14 cellular contexts compared by ENCODE assay signal in genomic region chr22:45450931-45451651, GRCh38. TPM values are rescaled to one million over a fixed set of nuclear protein-coding genes. Genes with fewer than 3 reads are reported as not detected.
DNase-seq lines count a peak whose midpoint lies in the region; ATAC-seq, FAIRE-seq and TF ChIP-seq lines count a peak whose summit lies in the region.
"Had no signal": no experiment of that assay in that cellular context is flagged by ENCODE, and none has a peak within 500 bp of the region (broad histone marks: within the 10 kb centered on the region; RNA-seq: fewer than 3 reads in every experiment).

No MANE protein-coding gene starts in this region.

- H3K27me3 Mint-ChIP-seq in activated CD4-positive, alpha-beta T cell treated with anti-CD3 and anti-CD28 coated beads for 36 hours: no peaks in the 10 kb centered on the region
- H3K27me3 Mint-ChIP-seq: stimulated activated naive CD8-positive, alpha-beta T cell treated with anti-CD3 and anti-CD28 coated beads, Interleukin-15, Interleukin-2, amounts not matched to agents 100 ng/mL and 50 ng/mL, for 24 hours had no signal

- ATAC-seq in lower lobe of right lung: peak; percentile 48 to 67
- ATAC-seq in activated CD4-positive, alpha-beta T cell treated with anti-CD3 and anti-CD28 coated beads for 36 hours: no peak
- ATAC-seq in GM21360 (IDR thresholded peaks at IDR 0.05; ENCODE audit: unreplicated experiment): no peak

- no peaks in the 10 kb centered on the region for H3K9me3 ChIP-seq in lower lobe of right lung
- H3K9me3 ChIP-seq in thyroid gland: no peaks in the 10 kb centered on the region

- H3K4me1 Mint-ChIP-seq in activated CD4-positive, alpha-beta T cell treated with anti-CD3 and anti-CD28 coated beads for 36 hours: no peaks in the 10 kb centered on the region

- H3K4me3 ChIP-seq in lower lobe of right lung (no peak overlapping the region), thyroid gland (replicated peaks in 1 of 3) (no peak overlapping the region)

- no peak for TF ChIP-seq POLR2A in thyroid gland (IDR thresholded peaks at IDR 0.05)

- no peaks in the 10 kb centered on the region for H3K36me3 Mint-ChIP-seq in activated CD4-positive, alpha-beta T cell treated with anti-CD3 and anti-CD28 coated beads for 36 hours (ENCODE audit: low read depth)

- H3K9me3 Mint-ChIP-seq in activated CD4-positive, alpha-beta T cell treated with anti-CD3 and anti-CD28 coated beads for 36 hours (ENCODE audit: low read depth): no peaks in the 10 kb centered on the region
- H3K9me3 Mint-ChIP-seq: stimulated activated naive CD8-positive, alpha-beta T cell treated with anti-CD3 and anti-CD28 coated beads, Interleukin-15, Interleukin-2, amounts not matched to agents 100 ng/mL and 50 ng/mL, for 24 hours had no signal

- CTCF ChIA-PET in activated CD4-positive, alpha-beta T cell treated with anti-CD3 and anti-CD28 coated beads for 36 hours (lab: Charles Lee): interaction anchor here (0.5 kb wide), 1 partner anchor 582 kb away, joined by 3 read pairs; no protein-coding TSS in a partner anchor

- H3K27ac ChIP-seq in lower lobe of right lung (peak overlapping the region; percentile 56), thyroid gland (peak overlapping the region in 2 of 3 donors; percentile 10 to 52)

- no peak overlapping the region for H3K27ac Mint-ChIP-seq in activated CD4-positive, alpha-beta T cell treated with anti-CD3 and anti-CD28 coated beads for 36 hours
- H3K27ac Mint-ChIP-seq: stimulated activated naive CD8-positive, alpha-beta T cell treated with anti-CD3 and anti-CD28 coated beads, Interleukin-15, Interleukin-2, amounts not matched to agents 100 ng/mL and 50 ng/mL, for 24 hours had no signal

- POLR2A ChIA-PET in activated CD4-positive, alpha-beta T cell treated with anti-CD3 and anti-CD28 coated beads for 36 hours (lab: Charles Lee): no interaction called here

- H3K36me3 ChIP-seq in lower lobe of right lung: no peaks in the 10 kb centered on the region
- no peaks in the 10 kb centered on the region for H3K36me3 ChIP-seq in thyroid gland

- H3K4me1 ChIP-seq in lower lobe of right lung (no peaks in the 10 kb centered on the region), thyroid gland (peaks cover 0 to 6% of the 10 kb centered on the region in 2 donors)

- intact Hi-C loops in lower lobe of right lung (cut with DNase I) (no loop called here), thyroid gland (cut with DNase I) (no loop called here)
- intact Hi-C loops in activated CD4-positive, alpha-beta T cell treated with anti-CD3 and anti-CD28 coated beads for 36 hours (cut with DNase I, micrococcal nuclease): no loop called here

- H3K27me3 ChIP-seq in lower lobe of right lung (ENCODE audit: low read depth) (no peaks in the 10 kb centered on the region), thyroid gland (no peaks in the 10 kb centered on the region)

- H3K4me3 Mint-ChIP-seq in activated CD4-positive, alpha-beta T cell treated with anti-CD3 and anti-CD28 coated beads for 36 hours: no peak overlapping the region
- H3K4me3 Mint-ChIP-seq: stimulated activated naive CD8-positive, alpha-beta T cell treated with anti-CD3 and anti-CD28 coated beads, Interleukin-15, Interleukin-2, amounts not matched to agents 100 ng/mL and 50 ng/mL, for 24 hours had no signal

- TF ChIP-seq CTCF in lower lobe of right lung (IDR thresholded peaks at IDR 0.05) (no peak), thyroid gland (IDR thresholded peaks at IDR 0.05) (no peak)

- FAIRE-seq in HTR-8/SVneo (lab: Jason Lieb, UNC): no peak
- FAIRE-seq: GM18507 had no signal

- WGBS in thyroid gland, 2 donors: 50 to 54% methylated on average over 11 of the region's 11 CpGs

- DNase-seq in HTR-8/SVneo (ENCODE audit: insufficient read length, low spot score) (peak; percentile 54), dedifferentiated amniotic fluid mesenchymal stem cell (ENCODE audit: extremely low spot score) (peak; percentile 94), lower lobe of right lung (no peak), thyroid gland (no peak), occipital lobe (lab: John Stamatoyannopoulos, UW) (no peak)
- no peak for DNase-seq in activated CD4-positive, alpha-beta T cell treated with anti-CD3 and anti-CD28 coated beads for 36 hours
- no peak for DNase-seq in effector CD8-positive, alpha-beta T cell (lab: John Stamatoyannopoulos, UW)
- DNase-seq: central memory CD4-positive, alpha-beta T cell; NCI-H2081; T1000 had no signal

RNA-seq across cellular contexts. Expression of gene RIBC2, which starts 37.6 kb away (rescaled TPM):
- total RNA-seq in lower lobe of right lung (2.6 TPM), thyroid gland (1 to 10 TPM in 1 of 4 donors, under 1 TPM in 1, not detected in 2; 0.45 to 4.2 TPM), occipital lobe (not detected)
- total RNA-seq in activated CD4-positive, alpha-beta T cell treated with anti-CD3 and anti-CD28 coated beads for 36 hours: 1 to 10 TPM; 6.3 to 7.8 TPM

RNA-seq across cellular contexts. Expression of gene SMC1B, which starts 37.7 kb away (rescaled TPM):
- total RNA-seq in lower lobe of right lung (not detected), thyroid gland (under 1 TPM in 1 of 4 donors, not detected in 3; 0.13 TPM), occipital lobe (under 0.01 TPM)
- under 1 TPM; 0.62 to 0.67 TPM for total RNA-seq in activated CD4-positive, alpha-beta T cell treated with anti-CD3 and anti-CD28 coated beads for 36 hours
- total RNA-seq: glomerular endothelial cell had no signal

RNA-seq across cellular contexts. Expression of gene FBLN1, which starts 51.6 kb away (rescaled TPM):
- 307 TPM for total RNA-seq in lower lobe of right lung
- total RNA-seq in thyroid gland: 100 to 1,000 TPM in 3 of 4 donors, 10 to 100 TPM in 1; 52.3 to 199 (median 163) TPM
- not detected for total RNA-seq in activated CD4-positive, alpha-beta T cell treated with anti-CD3 and anti-CD28 coated beads for 36 hours
- total RNA-seq in occipital lobe: 22.3 TPM

Comparison
In these comparisons a context has a peak if more than half of its experiments do, and no peak if none do; other contexts are left out.
1. DNase-seq: peak in HTR-8/SVneo (single experiment) and dedifferentiated amniotic fluid mesenchymal stem cell (single experiment); none in lower lobe of right lung (single experiment), thyroid gland (0 of 2), activated CD4-positive, alpha-beta T cell treated with anti-CD3 and anti-CD28 coated beads for 36 hours (single experiment), occipital lobe (single experiment) and effector CD8-positive, alpha-beta T cell (single experiment).
2. ATAC-seq: peak in lower lobe of right lung (2 of 2); none in activated CD4-positive, alpha-beta T cell treated with anti-CD3 and anti-CD28 coated beads for 36 hours (single experiment) and GM21360 (single experiment).
3. RNA of gene FBLN1, which starts 51.6 kb away (total RNA-seq): 307 TPM in lower lobe of right lung (single experiment), 52.3 to 199 TPM in thyroid gland and 22.3 TPM in occipital lobe (single experiment); not detected in activated CD4-positive, alpha-beta T cell treated with anti-CD3 and anti-CD28 coated beads for 36 hours; every median in the first group is over 10 times any median in the second.